Comparison of ENCODE assay signal across 2 cellular contexts in genomic region chr3:128965280-128965679, GRCh38.
TF ChIP-seq lines count a peak whose summit lies in the region.

No MANE protein-coding gene starts in this region.

TF ChIP-seq in GM23338, 12 proteins besides CTCF, POLR2A, EP300 and RAD21 (continued from another document):
- TF ChIP-seq, protein P1, sequence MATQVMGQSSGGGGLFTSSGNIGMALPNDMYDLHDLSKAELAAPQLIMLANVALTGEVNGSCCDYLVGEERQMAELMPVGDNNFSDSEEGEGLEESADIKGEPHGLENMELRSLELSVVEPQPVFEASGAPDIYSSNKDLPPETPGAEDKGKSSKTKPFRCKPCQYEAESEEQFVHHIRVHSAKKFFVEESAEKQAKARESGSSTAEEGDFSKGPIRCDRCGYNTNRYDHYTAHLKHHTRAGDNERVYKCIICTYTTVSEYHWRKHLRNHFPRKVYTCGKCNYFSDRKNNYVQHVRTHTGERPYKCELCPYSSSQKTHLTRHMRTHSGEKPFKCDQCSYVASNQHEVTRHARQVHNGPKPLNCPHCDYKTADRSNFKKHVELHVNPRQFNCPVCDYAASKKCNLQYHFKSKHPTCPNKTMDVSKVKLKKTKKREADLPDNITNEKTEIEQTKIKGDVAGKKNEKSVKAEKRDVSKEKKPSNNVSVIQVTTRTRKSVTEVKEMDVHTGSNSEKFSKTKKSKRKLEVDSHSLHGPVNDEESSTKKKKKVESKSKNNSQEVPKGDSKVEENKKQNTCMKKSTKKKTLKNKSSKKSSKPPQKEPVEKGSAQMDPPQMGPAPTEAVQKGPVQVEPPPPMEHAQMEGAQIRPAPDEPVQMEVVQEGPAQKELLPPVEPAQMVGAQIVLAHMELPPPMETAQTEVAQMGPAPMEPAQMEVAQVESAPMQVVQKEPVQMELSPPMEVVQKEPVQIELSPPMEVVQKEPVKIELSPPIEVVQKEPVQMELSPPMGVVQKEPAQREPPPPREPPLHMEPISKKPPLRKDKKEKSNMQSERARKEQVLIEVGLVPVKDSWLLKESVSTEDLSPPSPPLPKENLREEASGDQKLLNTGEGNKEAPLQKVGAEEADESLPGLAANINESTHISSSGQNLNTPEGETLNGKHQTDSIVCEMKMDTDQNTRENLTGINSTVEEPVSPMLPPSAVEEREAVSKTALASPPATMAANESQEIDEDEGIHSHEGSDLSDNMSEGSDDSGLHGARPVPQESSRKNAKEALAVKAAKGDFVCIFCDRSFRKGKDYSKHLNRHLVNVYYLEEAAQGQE (IDR thresholded peaks at IDR 0.05; ENCODE audit: unreplicated experiment) = no peak
- TF ChIP-seq ZNF462 (CRISPR knock-in tag; IDR thresholded peaks at IDR 0.05) (no peak), ZNF114 (CRISPR knock-in tag; IDR thresholded peaks at IDR 0.05) (no peak), JUNB (IDR thresholded peaks at IDR 0.05; ENCODE audit: unreplicated experiment) (no peak)

TF ChIP-seq in WTC11, 78 proteins besides CTCF, POLR2A, EP300 and RAD21 (continued from another document):
- TF ChIP-seq, protein P2, sequence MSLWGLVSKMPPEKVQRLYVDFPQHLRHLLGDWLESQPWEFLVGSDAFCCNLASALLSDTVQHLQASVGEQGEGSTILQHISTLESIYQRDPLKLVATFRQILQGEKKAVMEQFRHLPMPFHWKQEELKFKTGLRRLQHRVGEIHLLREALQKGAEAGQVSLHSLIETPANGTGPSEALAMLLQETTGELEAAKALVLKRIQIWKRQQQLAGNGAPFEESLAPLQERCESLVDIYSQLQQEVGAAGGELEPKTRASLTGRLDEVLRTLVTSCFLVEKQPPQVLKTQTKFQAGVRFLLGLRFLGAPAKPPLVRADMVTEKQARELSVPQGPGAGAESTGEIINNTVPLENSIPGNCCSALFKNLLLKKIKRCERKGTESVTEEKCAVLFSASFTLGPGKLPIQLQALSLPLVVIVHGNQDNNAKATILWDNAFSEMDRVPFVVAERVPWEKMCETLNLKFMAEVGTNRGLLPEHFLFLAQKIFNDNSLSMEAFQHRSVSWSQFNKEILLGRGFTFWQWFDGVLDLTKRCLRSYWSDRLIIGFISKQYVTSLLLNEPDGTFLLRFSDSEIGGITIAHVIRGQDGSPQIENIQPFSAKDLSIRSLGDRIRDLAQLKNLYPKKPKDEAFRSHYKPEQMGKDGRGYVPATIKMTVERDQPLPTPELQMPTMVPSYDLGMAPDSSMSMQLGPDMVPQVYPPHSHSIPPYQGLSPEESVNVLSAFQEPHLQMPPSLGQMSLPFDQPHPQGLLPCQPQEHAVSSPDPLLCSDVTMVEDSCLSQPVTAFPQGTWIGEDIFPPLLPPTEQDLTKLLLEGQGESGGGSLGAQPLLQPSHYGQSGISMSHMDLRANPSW (CRISPR knock-in tag; conservative IDR thresholded peaks at IDR 0.05; ENCODE audit: low read depth) = no peak
- TF ChIP-seq E2F1 (CRISPR knock-in tag; IDR thresholded peaks at IDR 0.05) (no peak), OVOL2 (CRISPR knock-in tag; IDR thresholded peaks at IDR 0.05; ENCODE audit: borderline replicate concordance) (no peak), ZNF671 (CRISPR knock-in tag; IDR thresholded peaks at IDR 0.05) (no peak), ZSCAN18 (CRISPR knock-in tag; IDR thresholded peaks at IDR 0.05) (no peak), PREB (CRISPR knock-in tag; IDR thresholded peaks at IDR 0.05; ENCODE audit: borderline replicate concordance) (no peak)
- TF ChIP-seq, protein P3, sequence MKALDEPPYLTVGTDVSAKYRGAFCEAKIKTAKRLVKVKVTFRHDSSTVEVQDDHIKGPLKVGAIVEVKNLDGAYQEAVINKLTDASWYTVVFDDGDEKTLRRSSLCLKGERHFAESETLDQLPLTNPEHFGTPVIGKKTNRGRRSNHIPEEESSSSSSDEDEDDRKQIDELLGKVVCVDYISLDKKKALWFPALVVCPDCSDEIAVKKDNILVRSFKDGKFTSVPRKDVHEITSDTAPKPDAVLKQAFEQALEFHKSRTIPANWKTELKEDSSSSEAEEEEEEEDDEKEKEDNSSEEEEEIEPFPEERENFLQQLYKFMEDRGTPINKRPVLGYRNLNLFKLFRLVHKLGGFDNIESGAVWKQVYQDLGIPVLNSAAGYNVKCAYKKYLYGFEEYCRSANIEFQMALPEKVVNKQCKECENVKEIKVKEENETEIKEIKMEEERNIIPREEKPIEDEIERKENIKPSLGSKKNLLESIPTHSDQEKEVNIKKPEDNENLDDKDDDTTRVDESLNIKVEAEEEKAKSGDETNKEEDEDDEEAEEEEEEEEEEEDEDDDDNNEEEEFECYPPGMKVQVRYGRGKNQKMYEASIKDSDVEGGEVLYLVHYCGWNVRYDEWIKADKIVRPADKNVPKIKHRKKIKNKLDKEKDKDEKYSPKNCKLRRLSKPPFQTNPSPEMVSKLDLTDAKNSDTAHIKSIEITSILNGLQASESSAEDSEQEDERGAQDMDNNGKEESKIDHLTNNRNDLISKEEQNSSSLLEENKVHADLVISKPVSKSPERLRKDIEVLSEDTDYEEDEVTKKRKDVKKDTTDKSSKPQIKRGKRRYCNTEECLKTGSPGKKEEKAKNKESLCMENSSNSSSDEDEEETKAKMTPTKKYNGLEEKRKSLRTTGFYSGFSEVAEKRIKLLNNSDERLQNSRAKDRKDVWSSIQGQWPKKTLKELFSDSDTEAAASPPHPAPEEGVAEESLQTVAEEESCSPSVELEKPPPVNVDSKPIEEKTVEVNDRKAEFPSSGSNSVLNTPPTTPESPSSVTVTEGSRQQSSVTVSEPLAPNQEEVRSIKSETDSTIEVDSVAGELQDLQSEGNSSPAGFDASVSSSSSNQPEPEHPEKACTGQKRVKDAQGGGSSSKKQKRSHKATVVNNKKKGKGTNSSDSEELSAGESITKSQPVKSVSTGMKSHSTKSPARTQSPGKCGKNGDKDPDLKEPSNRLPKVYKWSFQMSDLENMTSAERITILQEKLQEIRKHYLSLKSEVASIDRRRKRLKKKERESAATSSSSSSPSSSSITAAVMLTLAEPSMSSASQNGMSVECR (CRISPR knock-in tag; IDR thresholded peaks at IDR 0.05; ENCODE audit: borderline replicate concordance) = no peak
- TF ChIP-seq, protein P4, sequence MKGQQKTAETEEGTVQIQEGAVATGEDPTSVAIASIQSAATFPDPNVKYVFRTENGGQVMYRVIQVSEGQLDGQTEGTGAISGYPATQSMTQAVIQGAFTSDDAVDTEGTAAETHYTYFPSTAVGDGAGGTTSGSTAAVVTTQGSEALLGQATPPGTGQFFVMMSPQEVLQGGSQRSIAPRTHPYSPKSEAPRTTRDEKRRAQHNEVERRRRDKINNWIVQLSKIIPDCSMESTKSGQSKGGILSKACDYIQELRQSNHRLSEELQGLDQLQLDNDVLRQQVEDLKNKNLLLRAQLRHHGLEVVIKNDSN (CRISPR knock-in tag; IDR thresholded peaks at IDR 0.05) = no peak
